Comparison of ENCODE assay signal across 8 cellular contexts in the genomic region with DNA sequence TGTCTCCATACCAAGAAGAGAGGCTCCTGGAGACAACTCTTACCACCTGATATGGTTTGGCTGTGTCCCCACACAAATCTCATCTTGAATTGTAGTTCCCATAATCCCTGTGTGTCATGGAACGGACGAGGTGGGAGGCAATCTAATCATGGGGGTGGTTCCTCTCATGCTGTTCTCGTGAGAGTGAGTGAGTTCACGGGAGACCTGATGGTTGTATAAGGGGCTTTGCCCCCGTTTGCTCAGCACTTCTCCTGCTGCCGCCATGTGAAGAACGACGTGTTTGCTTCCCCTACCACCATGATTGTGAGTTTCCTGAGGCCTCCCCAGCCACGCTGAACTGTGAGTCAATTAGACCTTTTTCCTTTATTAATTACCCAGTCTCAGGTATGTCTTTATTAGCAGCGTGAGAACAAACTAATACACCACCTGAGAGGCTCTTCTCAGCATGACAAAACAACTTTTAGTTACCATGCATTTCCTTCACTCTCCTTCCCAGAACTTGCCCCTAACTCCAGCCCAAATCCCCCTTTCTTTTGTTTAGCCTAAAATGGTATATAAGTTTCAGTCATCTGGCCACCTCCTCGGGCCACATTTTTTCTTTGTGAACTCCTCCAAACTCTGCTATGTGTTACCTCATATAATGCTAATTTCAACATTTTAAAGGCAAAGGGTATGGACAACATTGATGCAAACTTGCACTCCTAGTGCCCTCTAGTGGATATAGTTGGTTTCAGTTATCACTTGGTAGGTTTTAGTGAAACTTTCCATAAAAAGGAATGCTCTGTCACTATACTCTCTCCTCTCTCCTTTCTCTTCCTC. TPM values are rescaled to one million over a fixed set of nuclear protein-coding genes. Genes with fewer than 3 reads are reported as not detected.
A peak's percentile ranks its signal among the peaks of the same experiment; 100 is the strongest.
DNase-seq lines count a peak whose midpoint lies in the region; ATAC-seq and TF ChIP-seq lines count a peak whose summit lies in the region.

No MANE protein-coding gene starts in this region.

- peak; percentile 76 for TF ChIP-seq CTCF in psoas muscle (IDR thresholded peaks at IDR 0.05)

- peak; percentile 61 for ATAC-seq in activated naive CD8-positive, alpha-beta T cell treated with anti-CD3 and anti-CD28 coated beads, Interleukin-2, amount 50 U/mL, for 24 hours
- ATAC-seq in psoas muscle (peak in 3 of 4 donors; percentile 44 to 85 (median 63)), GM21360 (IDR thresholded peaks at IDR 0.05; ENCODE audit: unreplicated experiment) (no peak)

- H3K27me3 Mint-ChIP-seq in activated naive CD8-positive, alpha-beta T cell treated with anti-CD3 and anti-CD28 coated beads, Interleukin-2, amount 50 U/mL, for 24 hours, result no peaks in the 10 kb centered on the region
- no peaks in the 10 kb centered on the region for H3K27me3 Mint-ChIP-seq in activated naive CD8-positive, alpha-beta T cell treated with anti-CD3 and anti-CD28 coated beads for 36 hours

- WGBS in psoas muscle, 3 donors, result 60 to 67% (median 61%) methylated on average over 11 of the region's 11 CpGs

- no peak for DNase-seq in activated naive CD8-positive, alpha-beta T cell treated with anti-CD3 and anti-CD28 coated beads, Interleukin-2, amount 50 U/mL, for 24 hours
- DNase-seq in activated naive CD8-positive, alpha-beta T cell treated with anti-CD3 and anti-CD28 coated beads for 36 hours, result no peak
- DNase-seq in HCEC 1CT (peak; percentile 56), NCI-H1092 (lab: John Stamatoyannopoulos, UW) (peak; percentile 33), SW 1271 (lab: John Stamatoyannopoulos, UW) (peak; percentile 10 to 59), foreskin melanocyte (peak; percentile 51), psoas muscle (no peak)

- no peaks in the 10 kb centered on the region for H3K36me3 Mint-ChIP-seq in activated naive CD8-positive, alpha-beta T cell treated with anti-CD3 and anti-CD28 coated beads, Interleukin-2, amount 50 U/mL, for 24 hours (ENCODE audit: low read depth)
- no peaks in the 10 kb centered on the region for H3K36me3 Mint-ChIP-seq in activated naive CD8-positive, alpha-beta T cell treated with anti-CD3 and anti-CD28 coated beads for 36 hours

- H3K36me3 ChIP-seq in psoas muscle (ENCODE audit: insufficient read depth in 1 of 2, low read depth in 1 of 2), result no peaks in the 10 kb centered on the region

- H3K27ac ChIP-seq in psoas muscle, result no peak overlapping the region

- H3K4me3 Mint-ChIP-seq in activated naive CD8-positive, alpha-beta T cell treated with anti-CD3 and anti-CD28 coated beads, Interleukin-2, amount 50 U/mL, for 24 hours, result no peak overlapping the region
- no peak overlapping the region for H3K4me3 Mint-ChIP-seq in activated naive CD8-positive, alpha-beta T cell treated with anti-CD3 and anti-CD28 coated beads for 36 hours

- H3K4me1 ChIP-seq in psoas muscle, result no peaks in the 10 kb centered on the region

- H3K9me3 Mint-ChIP-seq in activated naive CD8-positive, alpha-beta T cell treated with anti-CD3 and anti-CD28 coated beads, Interleukin-2, amount 50 U/mL, for 24 hours, result no peaks in the 10 kb centered on the region
- no peaks in the 10 kb centered on the region for H3K9me3 Mint-ChIP-seq in activated naive CD8-positive, alpha-beta T cell treated with anti-CD3 and anti-CD28 coated beads for 36 hours

- intact Hi-C loops in psoas muscle (cut with DNase I), result loop anchor here (2.0 to 5.0 kb wide), 3 partner anchors 77 to 265 kb away; no protein-coding TSS in a partner anchor

- H3K27ac Mint-ChIP-seq in activated naive CD8-positive, alpha-beta T cell treated with anti-CD3 and anti-CD28 coated beads, Interleukin-2, amount 50 U/mL, for 24 hours, result no peak overlapping the region
- no peak overlapping the region for H3K27ac Mint-ChIP-seq in activated naive CD8-positive, alpha-beta T cell treated with anti-CD3 and anti-CD28 coated beads for 36 hours

- H3K4me1 Mint-ChIP-seq in activated naive CD8-positive, alpha-beta T cell treated with anti-CD3 and anti-CD28 coated beads, Interleukin-2, amount 50 U/mL, for 24 hours, result no peaks in the 10 kb centered on the region
- no peaks in the 10 kb centered on the region for H3K4me1 Mint-ChIP-seq in activated naive CD8-positive, alpha-beta T cell treated with anti-CD3 and anti-CD28 coated beads for 36 hours

- no peaks in the 10 kb centered on the region for H3K9me3 ChIP-seq in psoas muscle

- no peaks in the 10 kb centered on the region for H3K27me3 ChIP-seq in psoas muscle (ENCODE audit: insufficient read depth in 3 of 3, low read length in 2 of 3)

- no peak overlapping the region for H3K4me3 ChIP-seq in psoas muscle

RNA-seq across cellular contexts. Expression of gene SLC25A52, which starts 58.6 kb away (rescaled TPM):
- total RNA-seq in activated naive CD8-positive, alpha-beta T cell treated with anti-CD3 and anti-CD28 coated beads for 36 hours, result not detected
- total RNA-seq in psoas muscle, result not detected
- under 1 TPM in 2 of 3 donors, not detected in 1; 0.05 to 0.78 TPM for polyA plus RNA-seq in psoas muscle

Comparison
In these comparisons a context has a peak if more than half of its experiments do, and no peak if none do; other contexts are left out.
1. DNase-seq: peak in HCEC 1CT (single experiment), NCI-H1092 (single experiment), SW 1271 (2 of 2) and foreskin melanocyte (single experiment); none in activated naive CD8-positive, alpha-beta T cell treated with anti-CD3 and anti-CD28 coated beads, Interleukin-2, amount 50 U/mL, for 24 hours (single experiment), activated naive CD8-positive, alpha-beta T cell treated with anti-CD3 and anti-CD28 coated beads for 36 hours (single experiment) and psoas muscle (0 of 2).